ENCODE assay signal across 8 cellular contexts in genomic region chr1:151828931-151829330, GRCh38. TPM values are rescaled to one million over a fixed set of nuclear protein-coding genes. Genes with fewer than 3 reads are reported as not detected.
DNase-seq lines count a peak whose midpoint lies in the region; ATAC-seq and TF ChIP-seq lines count a peak whose summit lies in the region.

No MANE protein-coding gene starts in this region.

- H3K4me2 ChIP-seq in trophoblast cell (ENCODE audit: low read length), result no peak overlapping the region

- no peaks in the 10 kb centered on the region for H3K79me2 ChIP-seq in trophoblast cell (ENCODE audit: control insufficient read depth, insufficient read depth, low read length, poor library complexity)

- no peaks in the 10 kb centered on the region for H3K79me1 ChIP-seq in trophoblast cell (ENCODE audit: low read length)

- H3K4ac ChIP-seq in trophoblast cell (ENCODE audit: low read depth, low read length), result no peak overlapping the region

- H2AK5ac ChIP-seq in trophoblast cell (ENCODE audit: low read length), result no peak overlapping the region

- H3K27ac ChIP-seq in trophoblast cell (ENCODE audit: low read depth, low read length), result no peak overlapping the region

- H3K9ac ChIP-seq in trophoblast cell (ENCODE audit: low read length), result no peak overlapping the region

- no peaks in the 10 kb centered on the region for H3K27me3 Mint-ChIP-seq in MCF 10A (ENCODE audit: insufficient read depth, unreplicated experiment)
- H3K27me3 Mint-ChIP-seq in natural killer cell treated with Interleukin-12 subunit alpha and Interleukin-12 subunit beta and Interleukin-15 and Interleukin-18, amount 100 ng/mL, for 72 hours, result peaks cover 0 to 7% of the 10 kb centered on the region in 2 donors

- no peaks in the 10 kb centered on the region for H3K9me3 ChIP-seq in trophoblast cell (ENCODE audit: insufficient read depth, low read depth, low read length)

- no peaks in the 10 kb centered on the region for H3K27me3 ChIP-seq in trophoblast cell (ENCODE audit: insufficient read depth, low read length)

- CTCF ChIA-PET in MCF 10A (lab: Yijun Ruan, JAX), result interaction anchor here (0.8 to 1.1 kb wide), 2 partner anchors 7 to 94 kb away, joined by 4 to 7 read pairs; no protein-coding TSS in a partner anchor

- DNase-seq in G401 (ENCODE audit: low spot score) (peak; percentile 76), MV-4-11 (lab: John Stamatoyannopoulos, UW) (peak; percentile 50), MCF 10A (ENCODE audit: unreplicated experiment) (peak; percentile 82), ureter (ENCODE audit: low spot score) (no peak), trophoblast cell (no peak), cerebellar nuclear complex (lab: John Stamatoyannopoulos, UW) (no peak)
- no peak for DNase-seq in natural killer cell treated with Interleukin-12 subunit alpha and Interleukin-12 subunit beta and Interleukin-15 and Interleukin-18, amount 100 ng/mL, for 72 hours (ENCODE audit: low spot score)

- in situ Hi-C loops in G401 (cut with HindIII; ENCODE audit: low sequenced_read_pairs), result no loop called here

- H3K23ac ChIP-seq in trophoblast cell (ENCODE audit: low read length), result no peak overlapping the region

- H3K14ac ChIP-seq in trophoblast cell (ENCODE audit: low read length), result no peak overlapping the region

- no peak overlapping the region for H4K12ac ChIP-seq in trophoblast cell (ENCODE audit: low read depth, low read length)

- no peaks in the 10 kb centered on the region for H3K9me3 Mint-ChIP-seq in MCF 10A (ENCODE audit: unreplicated experiment)
- H3K9me3 Mint-ChIP-seq in natural killer cell treated with Interleukin-12 subunit alpha and Interleukin-12 subunit beta and Interleukin-15 and Interleukin-18, amount 100 ng/mL, for 72 hours, result no peaks in the 10 kb centered on the region

- no peak overlapping the region for H3K27ac Mint-ChIP-seq in MCF 10A (ENCODE audit: low read depth, unreplicated experiment)
- H3K27ac Mint-ChIP-seq in natural killer cell treated with Interleukin-12 subunit alpha and Interleukin-12 subunit beta and Interleukin-15 and Interleukin-18, amount 100 ng/mL, for 72 hours, result peak overlapping the region; percentile 16 to 70

- intact Hi-C loops in MCF 10A (cut with micrococcal nuclease), result no loop called here

- no peak overlapping the region for H4K8ac ChIP-seq in trophoblast cell (ENCODE audit: low read depth, low read length)

- H3K4me1 ChIP-seq in trophoblast cell (ENCODE audit: control insufficient read depth in 1 of 2, insufficient read depth in 2 of 2, low read length in 2 of 2), result no peaks in the 10 kb centered on the region

- no peaks in the 10 kb centered on the region for H3K36me3 ChIP-seq in trophoblast cell (ENCODE audit: control insufficient read depth in 1 of 2, insufficient read depth in 2 of 2, low read length in 2 of 2)

- no TSS peak for BruUV-seq in MCF 10A (replicated peaks; lab: Mats Ljungman, UMichigan)

- ATAC-seq in natural killer cell treated with Interleukin-12 subunit alpha and Interleukin-12 subunit beta and Interleukin-15 and Interleukin-18, amount 100 ng/mL, for 72 hours, result no peak
- ATAC-seq in HG03159 (IDR thresholded peaks at IDR 0.05; ENCODE audit: unreplicated experiment), result no peak

- H2BK5ac ChIP-seq in trophoblast cell (ENCODE audit: low read depth, low read length, poor library complexity), result no peak overlapping the region

- no peaks in the 10 kb centered on the region for H3K36me3 Mint-ChIP-seq in MCF 10A (ENCODE audit: insufficient read depth, unreplicated experiment)
- H3K36me3 Mint-ChIP-seq in natural killer cell treated with Interleukin-12 subunit alpha and Interleukin-12 subunit beta and Interleukin-15 and Interleukin-18, amount 100 ng/mL, for 72 hours, result no peaks in the 10 kb centered on the region

- H3K4me3 ChIP-seq in trophoblast cell (ENCODE audit: low read depth, low read length), result no peak overlapping the region

- H2BK120ac ChIP-seq in trophoblast cell (ENCODE audit: insufficient read depth, low read length, poor library complexity), result no peak overlapping the region

- H4K91ac ChIP-seq in trophoblast cell (ENCODE audit: low read depth, low read length), result no peak overlapping the region

- POLR2A ChIA-PET in MCF 10A (lab: Yijun Ruan, JAX), result no interaction called here

- peaks cover 48% of the 10 kb centered on the region for H3K4me1 Mint-ChIP-seq in MCF 10A (ENCODE audit: insufficient read depth, unreplicated experiment)
- H3K4me1 Mint-ChIP-seq in natural killer cell treated with Interleukin-12 subunit alpha and Interleukin-12 subunit beta and Interleukin-15 and Interleukin-18, amount 100 ng/mL, for 72 hours (ENCODE audit: low read depth in 2 of 2), result peaks cover 27 to 36% of the 10 kb centered on the region in 2 donors

- H3K4me3 Mint-ChIP-seq in MCF 10A (ENCODE audit: unreplicated experiment), result no peak overlapping the region
- peak overlapping the region; percentile 81 for H3K4me3 Mint-ChIP-seq in natural killer cell treated with Interleukin-12 subunit alpha and Interleukin-12 subunit beta and Interleukin-15 and Interleukin-18, amount 100 ng/mL, for 72 hours

- H2AFZ ChIP-seq in trophoblast cell (ENCODE audit: insufficient read depth, low read length, poor library complexity), result no peak overlapping the region

- TF ChIP-seq CTCF in MCF 10A (IDR thresholded peaks at IDR 0.05; ENCODE audit: unreplicated experiment), result no peak

- no CpG with 5 or more reads among the region's 11 CpGs for WGBS in trophoblast cell (ENCODE audit: extremely low coverage, insufficient coverage, insufficient read length)

- no peak overlapping the region for H3K18ac ChIP-seq in trophoblast cell (ENCODE audit: low read length)

- no peak overlapping the region for H2BK12ac ChIP-seq in trophoblast cell (ENCODE audit: low read length)

RNA-seq across cellular contexts. Expression of gene RORC, which starts 2.7 kb away (rescaled TPM):
- not detected in 2 replicates for total RNA-seq in G401 (2014; rRNA removed; shearing (Covaris generic))
- total RNA-seq in MCF 10A (2022) (0.40 and 0.81 TPM in 2 replicates), ureter (14.5 TPM)
- total RNA-seq in natural killer cell treated with Interleukin-12 subunit alpha and Interleukin-12 subunit beta and Interleukin-15 and Interleukin-18, amount 100 ng/mL, for 72 hours, result 1 to 10 TPM in 1 of 2 donors, under 1 TPM in 1; 0.17 to 1.3 TPM
- polyA plus RNA-seq in trophoblast cell (2013), result 0.03 TPM in 2 replicates

RNA-seq across cellular contexts. Expression of gene C2CD4D, which starts 10.7 kb away (rescaled TPM):
- not detected in 2 replicates for total RNA-seq in G401 (2014; rRNA removed; shearing (Covaris generic))
- not detected in 2 replicates for total RNA-seq in MCF 10A (2022)
- total RNA-seq in natural killer cell treated with Interleukin-12 subunit alpha and Interleukin-12 subunit beta and Interleukin-15 and Interleukin-18, amount 100 ng/mL, for 72 hours, result 1 to 10 TPM in 1 of 2 donors, not detected in 1; 1.5 TPM
- total RNA-seq in ureter, result 1.4 TPM
- polyA plus RNA-seq in trophoblast cell (2013), result 1.8 and 2.0 TPM in 2 replicates

RNA-seq across cellular contexts. Expression of gene LINGO4, which starts 23.7 kb away (rescaled TPM):
- not detected in 2 replicates for total RNA-seq in G401 (2014; rRNA removed; shearing (Covaris generic))
- total RNA-seq in MCF 10A (2022) (0.10 TPM in 1 of 2 replicates, not detected in the other), ureter (0.31 TPM)
- total RNA-seq in natural killer cell treated with Interleukin-12 subunit alpha and Interleukin-12 subunit beta and Interleukin-15 and Interleukin-18, amount 100 ng/mL, for 72 hours, result not detected
- not detected in 2 replicates for polyA plus RNA-seq in trophoblast cell (2013)

RNA-seq across cellular contexts. Expression of gene THEM5, which starts 24.6 kb away (rescaled TPM):
- total RNA-seq in G401 (2014; rRNA removed; shearing (Covaris generic)), result not detected in 2 replicates
- total RNA-seq in MCF 10A (2022), result not detected in 2 replicates
- total RNA-seq in natural killer cell treated with Interleukin-12 subunit alpha and Interleukin-12 subunit beta and Interleukin-15 and Interleukin-18, amount 100 ng/mL, for 72 hours, result not detected
- total RNA-seq in ureter, result not detected
- 9.2 and 11.3 TPM in 2 replicates for polyA plus RNA-seq in trophoblast cell (2013)

RNA-seq across cellular contexts. Expression of gene TDRKH, which starts 38.6 kb away (rescaled TPM):
- 20.6 and 21.2 TPM in 2 replicates for total RNA-seq in G401 (2014; rRNA removed; shearing (Covaris generic))
- total RNA-seq in MCF 10A (2022), result 5.6 and 10.6 TPM in 2 replicates
- 10 to 100 TPM; 13.5 to 14.0 TPM for total RNA-seq in natural killer cell treated with Interleukin-12 subunit alpha and Interleukin-12 subunit beta and Interleukin-15 and Interleukin-18, amount 100 ng/mL, for 72 hours
- total RNA-seq in ureter, result 12.3 TPM
- 6.6 and 7.2 TPM in 2 replicates for polyA plus RNA-seq in trophoblast cell (2013)

Comparison
In these comparisons a context has a peak if more than half of its experiments do, and no peak if none do; other contexts are left out.
1. DNase-seq: peak in G401 (single experiment), MV-4-11 (single experiment) and MCF 10A (single experiment); none in natural killer cell treated with Interleukin-12 subunit alpha and Interleukin-12 subunit beta and Interleukin-15 and Interleukin-18, amount 100 ng/mL, for 72 hours (single experiment), ureter (single experiment), trophoblast cell (0 of 2) and cerebellar nuclear complex (0 of 2).